ENCODE assay signal across 1 cellular context in genomic region chr15:41309226-41309905, GRCh38.
TF ChIP-seq lines count a peak whose summit lies in the region.

No MANE protein-coding gene starts in this region.

TF ChIP-seq in GM23338, 12 proteins besides CTCF, POLR2A, EP300 and RAD21:
- no peak for TF ChIP-seq JUNB (IDR thresholded peaks at IDR 0.05; ENCODE audit: unreplicated experiment)
- no peak for TF ChIP-seq EZH2 (IDR thresholded peaks at IDR 0.05; ENCODE audit: low read depth, unreplicated experiment)
- no peak for TF ChIP-seq ZNF331 (CRISPR knock-in tag; IDR thresholded peaks at IDR 0.05; ENCODE audit: low read depth)
- TF ChIP-seq EZH2phosphoT487 (IDR thresholded peaks at IDR 0.05; ENCODE audit: unreplicated experiment) = no peak
- no peak for TF ChIP-seq NANOG (IDR thresholded peaks at IDR 0.05; ENCODE audit: borderline replicate concordance)
- no peak for TF ChIP-seq CREB1 (CRISPR knock-in tag; IDR thresholded peaks at IDR 0.05; ENCODE audit: low read depth)
- no peak for TF ChIP-seq ZNF462 (CRISPR knock-in tag; IDR thresholded peaks at IDR 0.05)
- no peak for TF ChIP-seq ZNF114 (CRISPR knock-in tag; IDR thresholded peaks at IDR 0.05)
- no peak for TF ChIP-seq POLR2AphosphoS5 (IDR thresholded peaks at IDR 0.05; ENCODE audit: low read depth)
- TF ChIP-seq ETS1 (IDR thresholded peaks at IDR 0.05) = no peak
- no peak for TF ChIP-seq REST (IDR thresholded peaks at IDR 0.05; ENCODE audit: unreplicated experiment)
- no peak for TF ChIP-seq STAT1 (IDR thresholded peaks at IDR 0.05; ENCODE audit: unreplicated experiment)
